Comparison of ENCODE assay signal across 1 cellular context in the genomic region with DNA sequence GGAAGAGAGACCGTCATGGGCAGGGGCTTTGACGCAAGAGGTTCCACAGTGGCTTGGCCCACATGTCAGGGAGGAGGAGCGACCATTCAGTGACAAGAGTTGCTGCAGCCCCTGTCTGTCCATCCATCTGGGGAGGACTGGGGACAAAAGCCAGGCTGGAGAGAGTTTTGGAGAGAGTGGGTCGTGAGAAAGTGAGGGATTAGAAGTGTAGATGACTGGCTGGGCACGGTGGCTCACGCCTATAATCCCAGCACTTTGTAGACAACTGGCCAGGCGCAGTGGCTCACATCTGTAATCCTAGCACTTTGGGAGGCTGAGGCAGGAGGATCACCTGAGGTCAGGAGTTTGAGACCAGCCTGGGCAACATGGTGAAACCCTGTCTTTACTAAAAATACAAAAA.
TF ChIP-seq lines count a peak whose summit lies in the region.

No MANE protein-coding gene starts in this region.

TF ChIP-seq in HEK293, 187 proteins besides CTCF, POLR2A, EP300 and RAD21:
- peak; percentile 61 for TF ChIP-seq PRDM1 (tag by site-specific recombination; IDR thresholded peaks at IDR 0.05)
